ENCODE assay signal across 8 cellular contexts in genomic region chr6:112688487-112689183, GRCh38.
DNase-seq lines count a peak whose midpoint lies in the region; ATAC-seq and TF ChIP-seq lines count a peak whose summit lies in the region.
"Not testable (repeated sequence)": the region's sequence is repeated elsewhere in the genome, so short reads cannot be mapped to it uniquely, and the experiment has no call there.

No MANE protein-coding gene starts in this region.

- not testable (repeated sequence) for H3F3A ChIP-seq in GM23338 (replicated peaks; ENCODE audit: low read depth)

- not testable (repeated sequence) for H3K9me3 ChIP-seq in osteoblast (ENCODE audit: low read depth, low read length); testis

- TF ChIP-seq POLR2A in testis (IDR thresholded peaks at IDR 0.05), result not testable (repeated sequence)

- ATAC-seq in GM23338, result not testable (repeated sequence)

- H3K4me1 ChIP-seq in GM23338 (ENCODE audit: insufficient read depth); testis: not testable (repeated sequence)
- peaks cover 22% of the 10 kb centered on the region for H3K4me1 ChIP-seq in osteoblast (ENCODE audit: insufficient read depth, low read length)

- not testable (repeated sequence) for H3K4me3 ChIP-seq in GM23338; osteoblast (ENCODE audit: insufficient read depth, low read length)
- H3K4me3 ChIP-seq in kidney epithelial cell (ENCODE audit: low read depth, low read length) (peak overlapping the region; percentile 10), testis (peak overlapping the region; percentile 6 to 27)

- not testable (repeated sequence) for H3K9me3 Mint-ChIP-seq in GM23338; chondrocyte (ENCODE audit: low read depth)
- peaks cover 15% of the 10 kb centered on the region for H3K9me3 Mint-ChIP-seq in nephron progenitor cell

- not testable (repeated sequence) for H3K36me3 ChIP-seq in GM23338 (ENCODE audit: insufficient read depth); kidney epithelial cell (ENCODE audit: control insufficient read depth, insufficient read depth, low read length); osteoblast (ENCODE audit: insufficient read depth, low read length); testis (ENCODE audit: low read depth, missing control alignments)

- not testable (repeated sequence) for H3K9me2 ChIP-seq in GM23338 (ENCODE audit: insufficient read depth)

- H3K4me2 ChIP-seq in GM23338; osteoblast (ENCODE audit: insufficient read depth, low read length): not testable (repeated sequence)

- not testable (repeated sequence) for TF ChIP-seq CTCF in GM23338 (conservative IDR thresholded peaks at IDR 0.05; ENCODE audit: low read depth in 2 of 2); chondrocyte (IDR thresholded peaks at IDR 0.05); kidney epithelial cell (IDR thresholded peaks at IDR 0.05; ENCODE audit: insufficient read depth, low read length, poor library complexity, severe bottlenecking); nephron progenitor cell (IDR thresholded peaks at IDR 0.05); osteoblast (IDR thresholded peaks at IDR 0.05; ENCODE audit: extremely low read depth, low read depth, low read length); testis (IDR thresholded peaks at IDR 0.05)

- H3K27ac ChIP-seq in GM23338 (ENCODE audit: low read depth); osteoblast (ENCODE audit: low read depth, low read length); testis: not testable (repeated sequence)

- H3K27me3 Mint-ChIP-seq in GM23338 (ENCODE audit: insufficient read depth, low read depth, poor library complexity); chondrocyte (ENCODE audit: low read depth); nephron progenitor cell (ENCODE audit: low read depth, poor library complexity): not testable (repeated sequence)

- H4K20me1 ChIP-seq in GM23338 (replicated peaks; ENCODE audit: insufficient read depth); osteoblast (ENCODE audit: insufficient read depth, low read length): not testable (repeated sequence)

- not testable (repeated sequence) for H3K4me3 Mint-ChIP-seq in GM23338; chondrocyte (ENCODE audit: unreplicated experiment)
- peak overlapping the region; percentile 58 for H3K4me3 Mint-ChIP-seq in nephron progenitor cell

- H3K36me3 Mint-ChIP-seq in GM23338 (ENCODE audit: low read depth); chondrocyte (ENCODE audit: low read depth): not testable (repeated sequence)
- peaks cover 12% of the 10 kb centered on the region for H3K36me3 Mint-ChIP-seq in nephron progenitor cell (ENCODE audit: low read depth)

- H2AFZ ChIP-seq in GM23338, result peak overlapping the region; percentile 19; the same call in 1 of the 2 replicates
- peak overlapping the region; percentile 58 for H2AFZ ChIP-seq in osteoblast (ENCODE audit: low read length)

- not testable (repeated sequence) for H3K27me3 ChIP-seq in GM23338 (ENCODE audit: insufficient read depth); kidney epithelial cell (ENCODE audit: control insufficient read depth, insufficient read depth, low read length); osteoblast (ENCODE audit: insufficient read depth, low read length); testis

- H3K4me1 Mint-ChIP-seq in GM23338, result not testable (repeated sequence)
- H3K4me1 Mint-ChIP-seq in chondrocyte (ENCODE audit: low read depth), result peaks cover 23% of the 10 kb centered on the region
- H3K4me1 Mint-ChIP-seq in nephron progenitor cell, result peaks cover 36% of the 10 kb centered on the region

- intact Hi-C loops in testis (cut with DNase I; ENCODE audit: low total_unique reads), result not testable (repeated sequence)

- not testable (repeated sequence) for DNase-seq in GM23338 (ENCODE audit: low spot score); kidney epithelial cell (ENCODE audit: low read depth); osteoblast (ENCODE audit: insufficient read length, low spot score, missing footprints); testis
- DNase-seq in NCI-H748 (lab: John Stamatoyannopoulos, UW; ENCODE audit: unreplicated experiment) (peak; percentile 79), SHP77 (lab: John Stamatoyannopoulos, UW) (peak; percentile 28 to 55), chondrocyte (ENCODE audit: low spot score) (peak; percentile 52), nephron progenitor cell (peak; percentile 5)

- 70 to 76% methylated on average over 18 to 24 of the region's 24 CpGs for WGBS in testis, 2 donors

- H3K79me2 ChIP-seq in GM23338 (replicated peaks; ENCODE audit: insufficient read depth); osteoblast (ENCODE audit: insufficient read depth, low read length): not testable (repeated sequence)

- not testable (repeated sequence) for H3K27ac Mint-ChIP-seq in GM23338
- H3K27ac Mint-ChIP-seq in chondrocyte (ENCODE audit: unreplicated experiment) (peak overlapping the region; percentile 45), nephron progenitor cell (peak overlapping the region; percentile 98)
